17 cellular contexts compared by ENCODE assay signal in the genomic region with DNA sequence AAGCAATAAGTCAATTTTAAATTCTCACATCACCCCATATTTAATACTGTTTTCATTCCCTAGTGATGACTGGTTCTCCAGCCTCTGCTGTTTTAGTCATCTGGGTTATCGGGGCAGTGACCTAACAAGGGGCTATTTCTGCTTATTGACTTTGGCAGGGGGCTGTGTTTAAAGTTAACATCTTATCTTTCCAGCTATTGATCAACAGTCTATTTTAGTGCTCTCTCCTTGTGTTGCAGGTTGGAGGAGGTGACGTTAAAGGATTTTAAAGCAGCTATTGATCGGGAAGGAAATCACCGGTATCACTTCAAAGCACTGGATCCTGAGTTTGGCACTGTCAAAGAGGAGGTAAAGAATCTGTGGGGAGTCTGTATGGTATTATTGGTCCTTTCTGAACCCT. TPM values are rescaled to one million over a fixed set of nuclear protein-coding genes. Genes with fewer than 3 reads are reported as not detected.
A peak's percentile ranks its signal among the peaks of the same experiment; 100 is the strongest.
DNase-seq lines count a peak whose midpoint lies in the region; ATAC-seq and TF ChIP-seq lines count a peak whose summit lies in the region.
"Had no signal": no experiment of that assay in that cellular context is flagged by ENCODE, and none has a peak within 500 bp of the region (broad histone marks: within the 10 kb centered on the region; RNA-seq: fewer than 3 reads in every experiment).

No MANE protein-coding gene starts in this region.

- DNase-seq in ELR (ENCODE audit: low read depth) (peak; percentile 40), adipocyte (ENCODE audit: low read depth) (peak; percentile 48), fibroblast of the aortic adventitia (ENCODE audit: low read depth) (peak; percentile 59), sciatic nerve (ENCODE audit: low spot score) (no peak)
- no peak for DNase-seq in stimulated activated CD4-positive, alpha-beta T cell treated with anti-CD3 and anti-CD28 coated beads, Interleukin-4, amount 100 ng/mL, for 4 hours
- DNase-seq: activated B cell treated with CpG ODN at 0.5 μM for 24 hours; C1 segment of cervical spinal cord; effector memory CD4-positive, alpha-beta T cell; Karpas-422; NCI-H1694; NCI-H524 treated with DMSO at 0.1 percent for 48 hours; ovary had no signal

- no peak for TF ChIP-seq CTCF in fibroblast of the aortic adventitia (IDR thresholded peaks at IDR 0.05; ENCODE audit: insufficient read depth, low read length)

- peaks cover 25% of the 10 kb centered on the region for H3K36me3 ChIP-seq in adipocyte (ENCODE audit: control insufficient read depth, insufficient read depth, low read length, severe bottlenecking)
- H3K36me3 ChIP-seq: ovary had no signal

- H3K9ac ChIP-seq in adipocyte (ENCODE audit: low read length), result peak overlapping the region; percentile 86

- H3K9me3 ChIP-seq in adipocyte (ENCODE audit: control insufficient read depth, low read length), result no peaks in the 10 kb centered on the region
- H3K9me3 ChIP-seq: ovary had no signal

- no peaks in the 10 kb centered on the region for H3K27me3 ChIP-seq in adipocyte (replicated peaks; ENCODE audit: control insufficient read depth, insufficient read depth, low read length)
- H3K27me3 ChIP-seq: ovary had no signal

- intact Hi-C loops in sciatic nerve (cut with DNase I), result no loop called here

- peaks cover 60% of the 10 kb centered on the region for H3K4me1 ChIP-seq in adipocyte (ENCODE audit: control insufficient read depth, insufficient read depth, low read length)

- peak overlapping the region; percentile 71 for H3K4me3 ChIP-seq in adipocyte (ENCODE audit: low read length)
- no peak overlapping the region for H3K4me3 ChIP-seq in fibroblast of the aortic adventitia (ENCODE audit: low read depth, low read length)
- H3K4me3 ChIP-seq: GM23338, ovary had no signal

- peak; percentile 39 for ATAC-seq in sciatic nerve
- no peak for ATAC-seq in HG03460 (IDR thresholded peaks at IDR 0.05; ENCODE audit: unreplicated experiment)
- ATAC-seq in HG02938 (IDR thresholded peaks at IDR 0.05; ENCODE audit: unreplicated experiment), result no peak
- no peak for ATAC-seq in GM21619 (IDR thresholded peaks at IDR 0.05; ENCODE audit: unreplicated experiment)
- ATAC-seq: GM23338, Panc1 had no signal

RNA-seq across cellular contexts. Expression of gene DLAT, which starts 7.7 kb away (rescaled TPM):
- total RNA-seq in fibroblast of the aortic adventitia (ENCODE audit: low replicate concordance) (16.6 and 35.0 TPM in 2 replicates), sciatic nerve (19.4 TPM)

RNA-seq across cellular contexts. Expression of gene PIH1D2, which starts 56.3 kb away (rescaled TPM):
- total RNA-seq in fibroblast of the aortic adventitia (ENCODE audit: low replicate concordance) (5.1 and 5.5 TPM in 2 replicates), sciatic nerve (1.8 TPM)

RNA-seq across cellular contexts. Expression of gene NKAPD1, which starts 56.6 kb away (rescaled TPM):
- total RNA-seq in fibroblast of the aortic adventitia (ENCODE audit: low replicate concordance), result 26.2 and 31.1 TPM in 2 replicates
- 18.1 TPM for total RNA-seq in sciatic nerve

Comparison
In these comparisons a context has a peak if more than half of its experiments do, and no peak if none do; other contexts are left out.
1. DNase-seq: peak in ELR (single experiment), adipocyte (single experiment) and fibroblast of the aortic adventitia (single experiment); none in sciatic nerve (single experiment) and stimulated activated CD4-positive, alpha-beta T cell treated with anti-CD3 and anti-CD28 coated beads, Interleukin-4, amount 100 ng/mL, for 4 hours (0 of 2).